Comparison of ENCODE assay signal across 29 cellular contexts in genomic region chr3:145721815-145722214, GRCh38.
"Had no signal": no experiment of that assay in that cellular context is flagged by ENCODE, and none has a peak within 500 bp of the region (broad histone marks: within the 10 kb centered on the region; RNA-seq: fewer than 3 reads in every experiment).

No MANE protein-coding gene starts in this region.

- H3K9ac ChIP-seq: KMS-11 had no signal

- H3K27me3 ChIP-seq: brain microvascular endothelial cell, colonic mucosa, SJCRH30 had no signal

- H3K9me3 Mint-ChIP-seq: activated CD4-positive, alpha-beta memory T cell treated with anti-CD3 and anti-CD28 coated beads, Interleukin-2, amount 10 ng/mL, durations not matched to agents 7 days and 5 days; activated naive CD4-positive, alpha-beta T cell treated with anti-CD3 and anti-CD28 coated beads, Interleukin-2, amount 50 U/mL, for 24 hours; T-helper 2 cell treated with Interferon-gamma antibody and Interleukin-4, amounts not matched to agents 5 μg/mL and 100 μg/mL, for 36 hours had no signal

- ATAC-seq: activated CD4-positive, CD25-positive, alpha-beta regulatory T cell treated with anti-CD3 and anti-CD28 coated beads, Interleukin-2, amount 50 U/mL, for 24 hours; activated CD8-positive, alpha-beta memory T cell treated with anti-CD3 and anti-CD28 coated beads, Interleukin-2, amount 10 ng/mL, durations not matched to agents 7 days and 5 days; PC-3; Right ventricle myocardium inferior had no signal

- H3K4me2 ChIP-seq: KMS-11 had no signal

- H3K4me3 Mint-ChIP-seq: activated CD4-positive, alpha-beta memory T cell treated with anti-CD3 and anti-CD28 coated beads, Interleukin-2, amount 10 ng/mL, durations not matched to agents 7 days and 5 days; activated CD8-positive, alpha-beta memory T cell treated with anti-CD3 and anti-CD28 coated beads, Interleukin-2, amount 10 ng/mL, durations not matched to agents 7 days and 5 days; activated naive CD4-positive, alpha-beta T cell treated with anti-CD3 and anti-CD28 coated beads, Interleukin-2, amount 50 U/mL, for 24 hours; central memory CD8-positive, alpha-beta T cell; T-helper 2 cell treated with Interferon-gamma antibody and Interleukin-4, amounts not matched to agents 5 μg/mL and 100 μg/mL, for 36 hours had no signal

- H3K4me1 ChIP-seq: colonic mucosa, SJCRH30 had no signal

- H3K27ac ChIP-seq: brain microvascular endothelial cell, colonic mucosa, KMS-11, RWPE1, SJCRH30, SK-N-MC had no signal

- H3K9me3 ChIP-seq: colonic mucosa, SJCRH30 had no signal

- H3K4me3 ChIP-seq: colonic mucosa, SJCRH30, SK-N-MC had no signal

- DNase-seq: activated CD4-positive, alpha-beta memory T cell treated with anti-CD3 and anti-CD28 coated beads, Interleukin-2, amount 10 ng/mL, durations not matched to agents 7 days and 5 days; activated CD4-positive, alpha-beta T cell treated with anti-CD3 and anti-CD28 coated beads for 4 hours; activated CD8-positive, alpha-beta memory T cell treated with anti-CD3 and anti-CD28 coated beads for 24 hours; activated CD8-positive, alpha-beta memory T cell treated with anti-CD3 and anti-CD28 coated beads, Interleukin-2, amount 10 ng/mL, durations not matched to agents 7 days and 5 days; activated CD8-positive, alpha-beta memory T cell treated with anti-CD3 and anti-CD28 coated beads, Interleukin-2, amount 50 U/mL, for 48 hours; activated effector memory CD4-positive, alpha-beta T cell treated with anti-CD3 and anti-CD28 coated beads, Interleukin-2, amount 50 U/mL, for 16 hours; activated naive CD4-positive, alpha-beta T cell; activated T-cell treated with anti-CD3 and anti-CD28 coated beads, Interleukin-2, amount 50 U/mL, for 48 hours; amniotic stem cell; aorta; brain microvascular endothelial cell; colonic mucosa; MM.1S; NCI-H1092; NCI-H1436 treated with DMSO at 0.1 percent for 48 hours; NCI-H1694 treated with DMSO at 0.1 percent for 48 hours; NCI-H2029; NCI-H345; NCI-H524 treated with DMSO at 0.1 percent for 48 hours; PC-3; SJCRH30 had no signal

- H3K36me3 ChIP-seq: brain microvascular endothelial cell, colonic mucosa, SJCRH30 had no signal

- H3K27ac Mint-ChIP-seq: activated CD4-positive, alpha-beta memory T cell treated with anti-CD3 and anti-CD28 coated beads, Interleukin-2, amount 10 ng/mL, durations not matched to agents 7 days and 5 days; activated CD8-positive, alpha-beta memory T cell treated with anti-CD3 and anti-CD28 coated beads, Interleukin-2, amount 10 ng/mL, durations not matched to agents 7 days and 5 days; activated naive CD4-positive, alpha-beta T cell treated with anti-CD3 and anti-CD28 coated beads, Interleukin-2, amount 50 U/mL, for 24 hours; T-helper 2 cell treated with Interferon-gamma antibody and Interleukin-4, amounts not matched to agents 5 μg/mL and 100 μg/mL, for 36 hours had no signal

- H3K27me3 Mint-ChIP-seq: activated CD4-positive, alpha-beta memory T cell treated with anti-CD3 and anti-CD28 coated beads, Interleukin-2, amount 10 ng/mL, durations not matched to agents 7 days and 5 days; activated CD8-positive, alpha-beta memory T cell treated with anti-CD3 and anti-CD28 coated beads, Interleukin-2, amount 10 ng/mL, durations not matched to agents 7 days and 5 days; activated naive CD4-positive, alpha-beta T cell treated with anti-CD3 and anti-CD28 coated beads, Interleukin-2, amount 50 U/mL, for 24 hours; central memory CD8-positive, alpha-beta T cell had no signal

- H3K4me1 Mint-ChIP-seq: activated CD4-positive, alpha-beta memory T cell treated with anti-CD3 and anti-CD28 coated beads, Interleukin-2, amount 10 ng/mL, durations not matched to agents 7 days and 5 days; activated CD8-positive, alpha-beta memory T cell treated with anti-CD3 and anti-CD28 coated beads, Interleukin-2, amount 10 ng/mL, durations not matched to agents 7 days and 5 days; activated naive CD4-positive, alpha-beta T cell treated with anti-CD3 and anti-CD28 coated beads, Interleukin-2, amount 50 U/mL, for 24 hours; central memory CD8-positive, alpha-beta T cell had no signal

- H3K36me3 Mint-ChIP-seq: activated CD8-positive, alpha-beta memory T cell treated with anti-CD3 and anti-CD28 coated beads, Interleukin-2, amount 10 ng/mL, durations not matched to agents 7 days and 5 days; activated naive CD4-positive, alpha-beta T cell treated with anti-CD3 and anti-CD28 coated beads, Interleukin-2, amount 50 U/mL, for 24 hours had no signal
